ENCODE assay signal across 8 cellular contexts in genomic region chr6:110877154-110877564, GRCh38. TPM values are rescaled to one million over a fixed set of nuclear protein-coding genes. Genes with fewer than 3 reads are reported as not detected.
DNase-seq lines count a peak whose midpoint lies in the region; ATAC-seq, FAIRE-seq and TF ChIP-seq lines count a peak whose summit lies in the region.

No MANE protein-coding gene starts in this region.

- no peaks in the 10 kb centered on the region for H3K27me3 ChIP-seq in brain microvascular endothelial cell (replicated peaks)
- H3K27me3 ChIP-seq in mucosa of rectum (ENCODE audit: control insufficient read depth in 2 of 2, insufficient read depth in 2 of 2, low read length in 2 of 2), result no peaks in the 10 kb centered on the region

- in situ Hi-C loops in brain microvascular endothelial cell (cut with HindIII; ENCODE audit: low pct_ligation_motif_present, low sequenced_read_pairs), result no loop called here
- in situ Hi-C loops in ACHN (cut with HindIII; ENCODE audit: low pct_ligation_motif_present, low pct_unique_long_range_greater_than_20kb, low sequenced_read_pairs), result no loop called here

- peak overlapping the region in 1 of 2 experiments; percentile 47; a peak in 2 of 6 replicates for H3K27ac ChIP-seq in A549
- no peak overlapping the region for H3K27ac ChIP-seq in brain microvascular endothelial cell
- H3K27ac ChIP-seq in mucosa of rectum (ENCODE audit: low read depth in 2 of 2, low read length in 2 of 2), result peak overlapping the region; percentile 92 to 94

- ATAC-seq in A549 (no peak), GM18861 (IDR thresholded peaks at IDR 0.05; ENCODE audit: unreplicated experiment) (no peak)

- H3K4me1 ChIP-seq in A549, result peaks cover 54% of the 10 kb centered on the region
- H3K4me1 ChIP-seq in mucosa of rectum (ENCODE audit: control insufficient read depth in 2 of 2, insufficient read depth in 2 of 2, low read length in 2 of 2), result peaks cover 42 to 44% of the 10 kb centered on the region in 2 donors

- POLR2A ChIA-PET in A549 (lab: Yijun Ruan, JAX), result interaction anchor here (6.8 kb wide), 1 partner anchor 62 kb away, joined by 162 read pairs; the partner anchor contains the start of gene CDK19

- TF ChIP-seq EP300 in A549 (IDR thresholded peaks at IDR 0.05), result no peak

- no peak for FAIRE-seq in A549 (lab: Jason Lieb, UNC)

- H3K9ac ChIP-seq in mucosa of rectum (ENCODE audit: low read depth in 1 of 2, low read length in 2 of 2), result peak overlapping the region; percentile 74 to 85

- H3K4me3 ChIP-seq in A549 (peak overlapping the region; percentile 86), brain microvascular endothelial cell (ENCODE audit: low read depth, low read length) (peak overlapping the region; percentile 90), mucosa of rectum (ENCODE audit: low read length in 2 of 2) (peak overlapping the region; percentile 73 to 95)

- 22% methylated on average over 8 of the region's 8 CpGs for WGBS in A549 (ENCODE audit: missing lambda C conversion rate)

- CTCF ChIA-PET in A549 (lab: Yijun Ruan, JAX), result interaction anchor here (0.6 to 2.7 kb wide), 6 partner anchors 71 to 335 kb away, joined by 3 to 19 read pairs (median 4); no protein-coding TSS in a partner anchor

- H3K4me2 ChIP-seq in A549, result peak overlapping the region; percentile 82

- no peak for DNase-seq in A549 (ENCODE audit: low read depth in 1 of 2, low spot score in 1 of 2)
- peak; percentile 19 for DNase-seq in HT-29 (ENCODE audit: low spot score)
- DNase-seq in brain microvascular endothelial cell, result no peak
- DNase-seq in ACHN, result no peak
- no peak for DNase-seq in iPS-NIHi11 (ENCODE audit: low spot score)
- no peak for DNase-seq in kidney glomerular epithelial cell (lab: John Stamatoyannopoulos, UW)

- no peaks in the 10 kb centered on the region for H3K9me3 ChIP-seq in A549
- H3K9me3 ChIP-seq in mucosa of rectum (ENCODE audit: control insufficient read depth in 2 of 2, low read length in 2 of 2), result no peaks in the 10 kb centered on the region

- no peak for TF ChIP-seq CTCF in A549 (IDR thresholded peaks at IDR 0.05)
- TF ChIP-seq CTCF in brain microvascular endothelial cell (IDR thresholded peaks at IDR 0.05; ENCODE audit: low read depth, low read length, missing control alignments), result no peak

- no peak for TF ChIP-seq POLR2A in A549 (IDR thresholded peaks at IDR 0.05; ENCODE audit: low read length)

- TF ChIP-seq RAD21 in A549 (conservative IDR thresholded peaks at IDR 0.05 in 1 of 2, IDR thresholded peaks at IDR 0.05 in 1 of 2), result no peak

- H3K36me3 ChIP-seq in brain microvascular endothelial cell (replicated peaks) (peaks cover 2% of the 10 kb centered on the region), mucosa of rectum (ENCODE audit: control insufficient read depth in 2 of 2, insufficient read depth in 2 of 2, low read length in 2 of 2) (no peaks in the 10 kb centered on the region)

TF ChIP-seq in A549, 52 proteins besides CTCF, POLR2A, EP300 and RAD21:
- TF ChIP-seq NFE2L2 (conservative IDR thresholded peaks at IDR 0.05; ENCODE audit: low read length) (no peak), PBX3 (IDR thresholded peaks at IDR 0.05) (no peak), RCOR1 (IDR thresholded peaks at IDR 0.05; ENCODE audit: low read depth, low read length) (no peak), ZC3H11A (IDR thresholded peaks at IDR 0.05) (no peak), MYC (IDR thresholded peaks at IDR 0.05; ENCODE audit: borderline replicate concordance, low read length) (no peak), RNF2 (IDR thresholded peaks at IDR 0.05; ENCODE audit: borderline replicate concordance, low read depth) (no peak), USF2 (IDR thresholded peaks at IDR 0.05) (no peak), ZSCAN20 (CRISPR knock-in tag; IDR thresholded peaks at IDR 0.05) (no peak), FOSB (CRISPR knock-in tag; IDR thresholded peaks at IDR 0.05) (no peak), CEBPB (IDR thresholded peaks at IDR 0.05) (no peak), CHD2 (IDR thresholded peaks at IDR 0.05; ENCODE audit: low read length, partially characterized antibody) (no peak), ZNF302 (CRISPR knock-in tag; IDR thresholded peaks at IDR 0.05) (no peak), RARB (CRISPR knock-in tag; IDR thresholded peaks at IDR 0.05) (no peak), MAX (IDR thresholded peaks at IDR 0.05) (no peak), TFCP2L1 (CRISPR knock-in tag; IDR thresholded peaks at IDR 0.05) (no peak), HDAC2 (IDR thresholded peaks at IDR 0.05) (no peak), SMC3 (IDR thresholded peaks at IDR 0.05) (no peak), ZFP36 (IDR thresholded peaks at IDR 0.05; ENCODE audit: borderline replicate concordance, partially characterized antibody) (no peak), ESRRA (IDR thresholded peaks at IDR 0.05; ENCODE audit: borderline replicate concordance, low read length) (no peak)

RNA-seq across cellular contexts. Expression of gene AMD1, which starts 2.6 kb away (rescaled TPM):
- polyA plus RNA-seq in A549 (2011; rRNA removed) (106 and 147 TPM in 2 replicates), A549 (2017; fragmentation: RNase III; extraction: RNeasy Plus Mini Kit Qiagen cat#74134 plus additional on column Dnase treatment) (82.3 to 89.2 TPM (median 83.6 TPM) in 3 replicates)
- 21.5 and 23.1 TPM in 2 replicates for polyA plus RNA-seq in A549 (2012; cell fraction: cytosol; rRNA removed)
- polyA plus RNA-seq in A549 (2012; cell fraction: nucleus; rRNA removed), result 5.9 and 10.0 TPM in 2 replicates
- 42.2 and 46.0 TPM in 2 replicates for polyA minus RNA-seq in A549 (2011; rRNA and poly(A)+ RNA removed)
- total RNA-seq in HT-29 (2014; rRNA removed; shearing (Covaris generic)), result 42.2 and 47.3 TPM in 2 replicates
